In the genomic region with DNA sequence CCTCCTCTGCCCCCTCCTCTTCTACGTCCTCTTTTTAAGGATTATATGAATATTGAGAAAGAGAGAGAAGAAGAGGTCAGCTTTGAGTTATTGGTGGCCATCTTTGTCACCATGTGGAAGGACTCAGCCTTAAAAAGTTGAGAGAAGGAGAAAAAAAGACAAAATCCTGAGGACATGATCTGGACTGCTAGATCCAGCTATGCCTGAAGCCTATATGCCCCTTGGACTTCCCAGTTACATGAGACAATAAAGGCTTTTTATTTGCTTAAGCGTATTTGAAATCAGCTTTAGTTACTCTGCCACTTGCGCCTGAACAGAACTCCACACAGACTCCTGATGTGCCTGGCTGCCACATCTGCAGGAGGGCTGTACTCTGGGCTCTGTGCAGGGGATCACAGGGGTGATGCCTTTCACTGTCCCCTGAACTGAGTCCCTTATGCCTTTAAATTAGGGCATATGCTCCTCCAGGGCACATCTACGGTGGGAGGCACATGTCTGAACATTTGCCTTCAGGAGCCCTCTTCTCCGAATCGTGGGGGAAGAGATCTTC, we compare ENCODE assay signal across 1 cellular context.
TF ChIP-seq lines count a peak whose summit lies in the region.

No MANE protein-coding gene starts in this region.

TF ChIP-seq in H1, 55 proteins besides CTCF, POLR2A, EP300 and RAD21:
- no peak for TF ChIP-seq ASH2L (IDR thresholded peaks at IDR 0.05; ENCODE audit: low read length)
